8 cellular contexts compared by ENCODE assay signal in genomic region chr11:86632499-86633269, GRCh38. TPM values are rescaled to one million over a fixed set of nuclear protein-coding genes. Genes with fewer than 3 reads are reported as not detected.
DNase-seq lines count a peak whose midpoint lies in the region; ATAC-seq and TF ChIP-seq lines count a peak whose summit lies in the region.

No MANE protein-coding gene starts in this region.

- H3K27me3 Mint-ChIP-seq in endothelial cell (ENCODE audit: unreplicated experiment): peaks cover 3% of the 10 kb centered on the region

- no peaks in the 10 kb centered on the region for H3K9me2 ChIP-seq in PC-3 (replicated peaks; ENCODE audit: low read length)

- H3K4me1 Mint-ChIP-seq in endothelial cell (ENCODE audit: unreplicated experiment): no peaks in the 10 kb centered on the region

- H3K27ac ChIP-seq in PC-3 (ENCODE audit: low read length): peak overlapping the region; percentile 91

- no peak overlapping the region for H3K4me3 Mint-ChIP-seq in endothelial cell (ENCODE audit: unreplicated experiment)

- no peak overlapping the region for H3K27ac Mint-ChIP-seq in endothelial cell (ENCODE audit: unreplicated experiment)

- H3K9ac ChIP-seq in PC-3 (ENCODE audit: low read length): peak overlapping the region; percentile 69

- CTCF ChIA-PET in PC-3 (lab: Charles Lee): no interaction called here

- H3K4me2 ChIP-seq in PC-3 (ENCODE audit: low read length): peak overlapping the region; percentile 24

- H3K36me3 ChIP-seq in PC-3 (ENCODE audit: low read depth, low read length): peaks cover 3% of the 10 kb centered on the region; the same call in 1 of the 2 replicates

- BruUV-seq in PC-3 (replicated peaks; lab: Mats Ljungman, UMichigan): no TSS peak

- DNase-seq in COLO829 (ENCODE audit: low spot score) (peak; percentile 83), PC-3 (peak; percentile 92), endothelial cell (ENCODE audit: low spot score) (peak; percentile 33), pulmonary artery endothelial cell (ENCODE audit: low read depth, low spot score) (peak; percentile 84), globus pallidus (ENCODE audit: low spot score) (no peak)

- intact Hi-C loops in PC-3 (cut with micrococcal nuclease): loop anchor here (2.0 kb wide), 1 partner anchor 186 kb away; no protein-coding TSS in a partner anchor

- H2AFZ ChIP-seq in PC-3 (ENCODE audit: low read length): no peak overlapping the region

- no peaks in the 10 kb centered on the region for H3K9me3 ChIP-seq in PC-3 (ENCODE audit: low read length)

- no peaks in the 10 kb centered on the region for H3K9me3 Mint-ChIP-seq in endothelial cell (ENCODE audit: unreplicated experiment)

- H3K36me3 Mint-ChIP-seq in endothelial cell (ENCODE audit: low read depth, unreplicated experiment): no peaks in the 10 kb centered on the region

- H3K27me3 ChIP-seq in PC-3 (ENCODE audit: low read length): no peaks in the 10 kb centered on the region

- TF ChIP-seq CTCF in PC-3 (conservative IDR thresholded peaks at IDR 0.05; ENCODE audit: low read depth, low read length) (peak; percentile 28), endothelial cell (IDR thresholded peaks at IDR 0.05; ENCODE audit: unreplicated experiment) (no peak)

- POLR2A ChIA-PET in PC-3 (lab: Charles Lee; ENCODE audit: unreplicated experiment): interaction anchor here (0.5 to 0.7 kb wide), 2 partner anchors 13 to 113 kb away, joined by 3 to 7 read pairs; no protein-coding TSS in a partner anchor

- H4K20me1 ChIP-seq in PC-3 (ENCODE audit: low read length): no peaks in the 10 kb centered on the region

- ATAC-seq in GM21825 (IDR thresholded peaks at IDR 0.05; ENCODE audit: unreplicated experiment) (peak; percentile 65), PC-3 (peak; percentile 98), GM19467 (IDR thresholded peaks at IDR 0.05; ENCODE audit: unreplicated experiment) (no peak), GM21390 (IDR thresholded peaks at IDR 0.05; ENCODE audit: unreplicated experiment) (no peak)

- peaks cover 3% of the 10 kb centered on the region; the same call in 1 of the 2 replicates for H3K79me2 ChIP-seq in PC-3 (ENCODE audit: low read length)

- peaks cover 29% of the 10 kb centered on the region for H3K4me1 ChIP-seq in PC-3 (ENCODE audit: insufficient read depth, low read length)

- H3K4me3 ChIP-seq in PC-3 (ENCODE audit: low read length): no peak overlapping the region

- H3F3A ChIP-seq in PC-3 (ENCODE audit: low read length, unreplicated experiment): no peaks in the 10 kb centered on the region

RNA-seq across cellular contexts. Expression of gene ME3, which starts 39.7 kb away (rescaled TPM):
- total RNA-seq in PC-3 (2014; rRNA removed) (80.8 and 83.8 TPM in 2 replicates), endothelial cell (ENCODE audit: unreplicated experiment) (0.92 TPM), pulmonary artery endothelial cell (53.4 and 67.7 TPM in 2 replicates)

Comparison
In these comparisons a context has a peak if more than half of its experiments do, and no peak if none do; other contexts are left out.
1. ATAC-seq: peak in GM21825 (single experiment) and PC-3 (single experiment); none in GM19467 (single experiment) and GM21390 (single experiment).
2. RNA of gene ME3, which starts 39.7 kb away (total RNA-seq): 80.8 to 83.8 TPM in PC-3 and 53.4 to 67.7 TPM in pulmonary artery endothelial cell; 0.92 TPM in endothelial cell (single experiment); every median in the first group is over 10 times any median in the second.